Comparison of ENCODE assay signal across 10 cellular contexts in the genomic region with DNA sequence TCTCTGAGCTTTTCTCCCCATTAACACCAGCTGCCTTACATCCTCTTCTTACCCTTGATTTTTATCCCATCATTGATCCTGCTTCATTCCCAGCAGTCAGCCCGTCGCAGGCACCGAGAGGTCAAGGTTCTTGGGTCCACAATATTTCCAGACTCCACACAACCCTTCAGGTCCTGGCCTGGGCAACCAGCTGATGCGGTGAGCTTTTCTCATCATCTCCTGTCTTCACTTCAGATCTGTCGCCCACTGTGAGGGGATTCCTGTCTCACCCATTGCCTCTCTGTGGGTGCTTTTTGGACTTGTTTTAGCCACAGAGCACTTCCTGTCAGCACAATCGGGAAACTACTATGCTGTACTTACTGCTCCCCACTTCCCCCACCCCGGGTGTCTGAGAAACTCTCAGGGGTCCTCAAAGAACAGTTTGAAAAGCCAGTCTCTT.
DNase-seq lines count a peak whose midpoint lies in the region; ATAC-seq lines count a peak whose summit lies in the region.
"Had no signal": no experiment of that assay in that cellular context is flagged by ENCODE, and none has a peak within 500 bp of the region (broad histone marks: within the 10 kb centered on the region; RNA-seq: fewer than 3 reads in every experiment).

No MANE protein-coding gene starts in this region.

- DNase-seq in activated gamma-delta T cell treated with Interleukin-2 at 50 U/mL for 16 hours (peak; percentile 47), activated gamma-delta T cell (lab: John Stamatoyannopoulos, UW) (no peak), HuH-7 (ENCODE audit: low spot score) (no peak), HPDE6-E6E7 (ENCODE audit: extremely low spot score) (no peak), RKO (ENCODE audit: low spot score) (no peak)
- DNase-seq in activated T-cell treated with anti-CD3 and anti-CD28 coated beads, Interleukin-2, amount 50 U/mL, for 48 hours, result peak; percentile 60
- peak in 1 of 2 donors; percentile 74 for DNase-seq in stimulated activated effector memory CD8-positive, alpha-beta T cell treated with anti-CD3 and anti-CD28 coated beads, Interleukin-12 subunit alpha, Interleukin-12 subunit beta, amount 100 ng/mL, for 72 hours (ENCODE audit: low spot score in 2 of 2)
- DNase-seq: NCI-H146, SIG-M5 had no signal

- peak; percentile 38 for ATAC-seq in HG02938 (IDR thresholded peaks at IDR 0.05; ENCODE audit: unreplicated experiment)
- peak; percentile 83 for ATAC-seq in stimulated activated effector memory CD8-positive, alpha-beta T cell treated with anti-CD3 and anti-CD28 coated beads, Interleukin-12 subunit alpha, Interleukin-12 subunit beta, amount 100 ng/mL, for 72 hours

- H3K4me1 Mint-ChIP-seq in stimulated activated effector memory CD8-positive, alpha-beta T cell treated with anti-CD3 and anti-CD28 coated beads, Interleukin-12 subunit alpha, Interleukin-12 subunit beta, amount 100 ng/mL, for 72 hours, result peaks cover 50% of the 10 kb centered on the region

- H3K36me3 Mint-ChIP-seq in stimulated activated effector memory CD8-positive, alpha-beta T cell treated with anti-CD3 and anti-CD28 coated beads, Interleukin-12 subunit alpha, Interleukin-12 subunit beta, amount 100 ng/mL, for 72 hours, result peaks cover 12% of the 10 kb centered on the region

- peak overlapping the region; percentile 83 for H3K27ac Mint-ChIP-seq in stimulated activated effector memory CD8-positive, alpha-beta T cell treated with anti-CD3 and anti-CD28 coated beads, Interleukin-12 subunit alpha, Interleukin-12 subunit beta, amount 100 ng/mL, for 72 hours

- H3K4me3 Mint-ChIP-seq in stimulated activated effector memory CD8-positive, alpha-beta T cell treated with anti-CD3 and anti-CD28 coated beads, Interleukin-12 subunit alpha, Interleukin-12 subunit beta, amount 100 ng/mL, for 72 hours, result peak overlapping the region; percentile 59

- H3K9me3 Mint-ChIP-seq in stimulated activated effector memory CD8-positive, alpha-beta T cell treated with anti-CD3 and anti-CD28 coated beads, Interleukin-12 subunit alpha, Interleukin-12 subunit beta, amount 100 ng/mL, for 72 hours, result no peaks in the 10 kb centered on the region

Comparison
In these comparisons a context has a peak if more than half of its experiments do, and no peak if none do; other contexts are left out.
1. DNase-seq: peak in activated gamma-delta T cell treated with Interleukin-2 at 50 U/mL for 16 hours (single experiment) and activated T-cell treated with anti-CD3 and anti-CD28 coated beads, Interleukin-2, amount 50 U/mL, for 48 hours (2 of 2); none in activated gamma-delta T cell (single experiment), HuH-7 (single experiment), HPDE6-E6E7 (single experiment) and RKO (single experiment).